Comparison of ENCODE assay signal across 8 cellular contexts in genomic region chr16:21820028-21820907, GRCh38. TPM values are rescaled to one million over a fixed set of nuclear protein-coding genes. Genes with fewer than 3 reads are reported as not detected.
DNase-seq lines count a peak whose midpoint lies in the region; ATAC-seq, FAIRE-seq and TF ChIP-seq lines count a peak whose summit lies in the region.
"Not testable (repeated sequence)": the region's sequence is repeated elsewhere in the genome, so short reads cannot be mapped to it uniquely, and the experiment has no call there.

No MANE protein-coding gene starts in this region.

- intact Hi-C loops in right cardiac atrium (cut with DNase I) = not testable (repeated sequence)

- not testable (repeated sequence) for TF ChIP-seq CTCF in progenitor cell of endocrine pancreas (IDR thresholded peaks at IDR 0.05; ENCODE audit: unreplicated experiment); tibial nerve (IDR thresholded peaks at IDR 0.05)

- not testable (repeated sequence) for H3K4me1 Mint-ChIP-seq in T-helper 17 cell; progenitor cell of endocrine pancreas (ENCODE audit: low read depth)

- not testable (repeated sequence) for H3K27me3 Mint-ChIP-seq in T-helper 17 cell, progenitor cell of endocrine pancreas

- not testable (repeated sequence) for H3K4me1 ChIP-seq in right cardiac atrium (ENCODE audit: control insufficient read depth, insufficient read depth, low read length); tibial nerve

- H3K4me3 Mint-ChIP-seq in T-helper 17 cell (peak overlapping the region; percentile 93), progenitor cell of endocrine pancreas (ENCODE audit: low read depth) (peak overlapping the region; percentile 91)

- 2% methylated on average over 55 of the region's 55 CpGs for WGBS in right cardiac atrium
- 3 to 4% methylated on average over 29 to 55 of the region's 55 CpGs for WGBS in tibial nerve, 2 donors

- H3K27ac Mint-ChIP-seq in T-helper 17 cell (peak overlapping the region; percentile 97), progenitor cell of endocrine pancreas (peak overlapping the region; percentile 95)

- H3K27ac ChIP-seq in right cardiac atrium (ENCODE audit: low read length) = peak overlapping the region; percentile 71
- peak overlapping the region; percentile 38 to 88 (median 78) for H3K27ac ChIP-seq in tibial nerve

- peak in 1 of 2 donors; percentile 78 for TF ChIP-seq EP300 in tibial nerve (IDR thresholded peaks at IDR 0.05)

- ATAC-seq in HG02798 (IDR thresholded peaks at IDR 0.05; ENCODE audit: poor library complexity, unreplicated experiment) (peak; percentile 97), T-helper 17 cell (peak; percentile 88), right cardiac atrium (peak; percentile 98)

- H3K9me3 Mint-ChIP-seq in progenitor cell of endocrine pancreas (ENCODE audit: low read depth) = not testable (repeated sequence)

- H3K9me3 ChIP-seq in T-helper 17 cell (ENCODE audit: control insufficient read depth, low read length, poor library complexity, severe bottlenecking); right cardiac atrium (ENCODE audit: control insufficient read depth, low read length); tibial nerve: not testable (repeated sequence)

- H3K36me3 Mint-ChIP-seq in T-helper 17 cell (ENCODE audit: low read depth); progenitor cell of endocrine pancreas (ENCODE audit: insufficient read depth): not testable (repeated sequence)

- H3K4me3 ChIP-seq in right cardiac atrium (ENCODE audit: low read length) (peak overlapping the region; percentile 42), tibial nerve (peak overlapping the region; percentile 41 to 67 (median 58))

- TF ChIP-seq POLR2A in GM12892 (IDR thresholded peaks at IDR 0.05; ENCODE audit: low read depth, low read length) = peak; percentile 86
- peak in 1 of 2 donors; percentile 51 for TF ChIP-seq POLR2A in tibial nerve (IDR thresholded peaks at IDR 0.05)

- H3K36me3 ChIP-seq in tibial nerve = not testable (repeated sequence)

- H3K27me3 ChIP-seq in right cardiac atrium (ENCODE audit: control insufficient read depth, insufficient read depth); tibial nerve: not testable (repeated sequence)

- FAIRE-seq in GM12892 (lab: Jason Lieb, UNC) = not testable (repeated sequence)

- DNase-seq in GM12892 (ENCODE audit: insufficient read length) = peak; percentile 32
- peak; percentile 3 for DNase-seq in NCI-H1417 treated with DMSO at 0.1 percent for 48 hours (lab: John Stamatoyannopoulos, UW)
- DNase-seq in T-helper 17 cell = peak; percentile 31 to 56 (median 34)
- DNase-seq in amniotic stem cell (lab: John Stamatoyannopoulos, UW) = peak; percentile 32
- DNase-seq in right cardiac atrium = peak; percentile 87 to 92 (median 92)
- peak; percentile 34 for DNase-seq in progenitor cell of endocrine pancreas (ENCODE audit: low spot score, unreplicated experiment)
- DNase-seq in tibial nerve (ENCODE audit: low spot score in 2 of 2) = peak; percentile 32 to 42

RNA-seq across cellular contexts. Expression of gene NPIPB4, which starts 37.3 kb away (rescaled TPM):
- 125 TPM for polyA plus RNA-seq in GM12892 (2012; ENCODE audit: missing spikeins)
- total RNA-seq in T-helper 17 cell (100 to 1,000 TPM; 364 to 404 TPM), right cardiac atrium (10 to 100 TPM; 37.2 to 47.6 (median 41.6) TPM), progenitor cell of endocrine pancreas (149 and 177 TPM in 2 replicates), tibial nerve (100 to 1,000 TPM in 2 of 4 donors, 10 to 100 TPM in 2; 72.4 to 127 (median 99.6) TPM)
- polyA plus RNA-seq in right cardiac atrium = 9.4 TPM

Comparison
In these comparisons a context has a peak if more than half of its experiments do, and no peak if none do; other contexts are left out.
1. Peak in every context shown above with its lines: DNase-seq, ATAC-seq, H3K4me3 ChIP-seq and H3K27ac ChIP-seq.
2. DNase-seq: peak in every context shown above with its lines; median percentile 92 in right cardiac atrium; 37 in tibial nerve; 34 in T-helper 17 cell; 34 in progenitor cell of endocrine pancreas; 32 in GM12892; 32 in amniotic stem cell; 3 in NCI-H1417 treated with DMSO at 0.1 percent for 48 hours.